30 cellular contexts compared by ENCODE assay signal in the genomic region with DNA sequence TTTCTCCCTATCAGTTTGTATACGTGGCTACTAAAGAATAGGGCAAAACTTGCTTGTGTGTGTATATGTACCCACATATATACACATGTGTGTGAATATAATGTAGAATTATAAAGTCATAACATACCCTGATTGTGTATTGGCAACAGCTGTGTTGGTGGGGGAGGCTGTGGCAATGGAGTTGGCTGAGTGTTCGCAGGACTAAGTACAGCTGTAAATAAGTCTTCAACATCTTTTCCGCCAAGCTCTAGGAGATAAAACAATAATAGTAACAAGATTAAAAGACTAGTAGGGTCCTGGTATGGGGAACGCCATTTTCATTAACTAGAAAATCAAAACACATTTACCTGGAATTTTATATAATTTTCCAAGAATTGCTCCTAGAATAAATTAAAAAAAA.
"Had no signal": no experiment of that assay in that cellular context is flagged by ENCODE, and none has a peak within 500 bp of the region (broad histone marks: within the 10 kb centered on the region; RNA-seq: fewer than 3 reads in every experiment).

No MANE protein-coding gene starts in this region.

- H3K9me3 Mint-ChIP-seq: activated CD4-positive, alpha-beta memory T cell treated with anti-CD3 and anti-CD28 coated beads for 36 hours; activated CD4-positive, alpha-beta T cell treated with anti-CD3 and anti-CD28 coated beads, Interleukin-2, amount 10 ng/mL, durations not matched to agents 24 days and 14 days; activated naive CD4-positive, alpha-beta T cell treated with anti-CD3 and anti-CD28 coated beads for 36 hours; activated naive CD4-positive, alpha-beta T cell treated with anti-CD3 and anti-CD28 coated beads, Interleukin-2, amount 50 U/mL, for 24 hours; activated naive CD8-positive, alpha-beta T cell treated with anti-CD3 and anti-CD28 coated beads for 36 hours; activated naive CD8-positive, alpha-beta T cell treated with anti-CD3 and anti-CD28 coated beads, Interleukin-2, amount 50 U/mL, for 24 hours; activated T-helper 1 cell treated with anti-CD3 and anti-CD28 coated beads, Interleukin-12 subunit alpha, Interleukin-12 subunit beta, Interleukin-2, Interleukin-4 antibody, amounts not matched to agents 30 ng/mL and 10 ng/mL and 1 ng/mL, durations not matched to agents 14 hours and 24 hours and 36 hours; activated T-helper 2 cell treated with anti-CD3 and anti-CD28 coated beads, Interferon-gamma antibody, Interleukin-2, Interleukin-4, amounts not matched to agents 10 μg/mL and 5 μg/mL and 100 μg/mL, durations not matched to agents 14 hours and 24 hours and 36 hours; endodermal cell had no signal

- H3K27me3 Mint-ChIP-seq: activated CD4-positive, alpha-beta memory T cell treated with anti-CD3 and anti-CD28 coated beads for 36 hours; activated CD4-positive, alpha-beta T cell treated with anti-CD3 and anti-CD28 coated beads for 36 hours; activated CD4-positive, alpha-beta T cell treated with anti-CD3 and anti-CD28 coated beads, Interleukin-2, amount 10 ng/mL, durations not matched to agents 24 days and 14 days; activated CD8-positive, alpha-beta memory T cell treated with anti-CD3 and anti-CD28 coated beads, Interleukin-2, amount 10 ng/mL, durations not matched to agents 7 days and 5 days; activated naive CD4-positive, alpha-beta T cell treated with anti-CD3 and anti-CD28 coated beads, Interleukin-2, amount 50 U/mL, for 24 hours; activated naive CD8-positive, alpha-beta T cell treated with anti-CD3 and anti-CD28 coated beads for 36 hours; activated naive CD8-positive, alpha-beta T cell treated with anti-CD3 and anti-CD28 coated beads, Interleukin-2, amount 50 U/mL, for 24 hours had no signal

- H3K27me3 ChIP-seq: adrenal gland, body of pancreas, colonic mucosa had no signal

- H3K9me3 ChIP-seq: adrenal gland, body of pancreas, colonic mucosa had no signal

- H3K4me1 ChIP-seq: adrenal gland, body of pancreas, colonic mucosa had no signal

- ATAC-seq: activated CD4-positive, alpha-beta T cell treated with anti-CD3 and anti-CD28 coated beads for 36 hours; activated CD8-positive, alpha-beta memory T cell treated with anti-CD3 and anti-CD28 coated beads, Interleukin-2, amount 10 ng/mL, durations not matched to agents 7 days and 5 days; activated CD8-positive, alpha-beta T cell treated with anti-CD3 and anti-CD28 coated beads, Interleukin-2, amount 10 ng/mL, durations not matched to agents 7 days and 5 days; activated naive CD8-positive, alpha-beta T cell treated with anti-CD3 and anti-CD28 coated beads, Interleukin-2, amount 50 U/mL, for 24 hours; body of pancreas; esophagus mucosa had no signal

- H3K4me3 ChIP-seq: adrenal gland, body of pancreas, colonic mucosa had no signal

- H3K27ac ChIP-seq: adrenal gland, body of pancreas, colonic mucosa had no signal

- H3K4me3 Mint-ChIP-seq: activated CD4-positive, alpha-beta memory T cell treated with anti-CD3 and anti-CD28 coated beads for 36 hours; activated CD4-positive, alpha-beta T cell treated with anti-CD3 and anti-CD28 coated beads for 36 hours; activated CD4-positive, alpha-beta T cell treated with anti-CD3 and anti-CD28 coated beads, Interleukin-2, amount 10 ng/mL, durations not matched to agents 24 days and 14 days; activated CD8-positive, alpha-beta memory T cell treated with anti-CD3 and anti-CD28 coated beads, Interleukin-2, amount 10 ng/mL, durations not matched to agents 7 days and 5 days; activated CD8-positive, alpha-beta T cell treated with anti-CD3 and anti-CD28 coated beads, Interleukin-2, amount 10 ng/mL, durations not matched to agents 7 days and 5 days; activated naive CD4-positive, alpha-beta T cell treated with anti-CD3 and anti-CD28 coated beads for 36 hours; activated naive CD4-positive, alpha-beta T cell treated with anti-CD3 and anti-CD28 coated beads, Interleukin-2, amount 50 U/mL, for 24 hours; activated naive CD8-positive, alpha-beta T cell treated with anti-CD3 and anti-CD28 coated beads for 36 hours; activated naive CD8-positive, alpha-beta T cell treated with anti-CD3 and anti-CD28 coated beads, Interleukin-2, amount 50 U/mL, for 24 hours; activated T-helper 1 cell treated with anti-CD3 and anti-CD28 coated beads, Interleukin-12 subunit alpha, Interleukin-12 subunit beta, Interleukin-2, Interleukin-4 antibody, amounts not matched to agents 30 ng/mL and 10 ng/mL and 1 ng/mL, durations not matched to agents 14 hours and 24 hours and 36 hours; endodermal cell had no signal

- H3K27ac Mint-ChIP-seq: activated CD4-positive, alpha-beta memory T cell treated with anti-CD3 and anti-CD28 coated beads for 36 hours; activated CD4-positive, alpha-beta T cell treated with anti-CD3 and anti-CD28 coated beads for 36 hours; activated CD4-positive, alpha-beta T cell treated with anti-CD3 and anti-CD28 coated beads, Interleukin-2, amount 10 ng/mL, durations not matched to agents 24 days and 14 days; activated CD8-positive, alpha-beta memory T cell treated with anti-CD3 and anti-CD28 coated beads, Interleukin-2, amount 10 ng/mL, durations not matched to agents 7 days and 5 days; activated CD8-positive, alpha-beta T cell treated with anti-CD3 and anti-CD28 coated beads, Interleukin-2, amount 10 ng/mL, durations not matched to agents 7 days and 5 days; activated naive CD4-positive, alpha-beta T cell treated with anti-CD3 and anti-CD28 coated beads for 36 hours; activated naive CD8-positive, alpha-beta T cell treated with anti-CD3 and anti-CD28 coated beads for 36 hours; activated naive CD8-positive, alpha-beta T cell treated with anti-CD3 and anti-CD28 coated beads, Interleukin-2, amount 50 U/mL, for 24 hours; activated T-helper 1 cell treated with anti-CD3 and anti-CD28 coated beads, Interleukin-12 subunit alpha, Interleukin-12 subunit beta, Interleukin-2, Interleukin-4 antibody, amounts not matched to agents 30 ng/mL and 10 ng/mL and 1 ng/mL, durations not matched to agents 14 hours and 24 hours and 36 hours; activated T-helper 2 cell treated with anti-CD3 and anti-CD28 coated beads, Interferon-gamma antibody, Interleukin-2, Interleukin-4, amounts not matched to agents 10 μg/mL and 5 μg/mL and 100 μg/mL, durations not matched to agents 14 hours and 24 hours and 36 hours; endodermal cell had no signal

- H3K4me1 Mint-ChIP-seq: activated CD4-positive, alpha-beta T cell treated with anti-CD3 and anti-CD28 coated beads, Interleukin-2, amount 10 ng/mL, durations not matched to agents 24 days and 14 days; activated CD8-positive, alpha-beta memory T cell treated with anti-CD3 and anti-CD28 coated beads, Interleukin-2, amount 10 ng/mL, durations not matched to agents 7 days and 5 days; activated naive CD4-positive, alpha-beta T cell treated with anti-CD3 and anti-CD28 coated beads, Interleukin-2, amount 50 U/mL, for 24 hours; activated naive CD8-positive, alpha-beta T cell treated with anti-CD3 and anti-CD28 coated beads, Interleukin-2, amount 50 U/mL, for 24 hours; endodermal cell had no signal

- DNase-seq: activated CD4-positive, alpha-beta memory T cell treated with anti-CD3 and anti-CD28 coated beads for 36 hours; activated CD4-positive, alpha-beta T cell treated with anti-CD3 and anti-CD28 coated beads for 36 hours; activated CD4-positive, alpha-beta T cell treated with anti-CD3 and anti-CD28 coated beads, Interleukin-2, amount 10 ng/mL, durations not matched to agents 24 days and 14 days; activated CD4-positive, CD25-positive, alpha-beta regulatory T cell; activated CD4-positive, CD25-positive, alpha-beta regulatory T cell treated with anti-CD3 and anti-CD28 coated beads, Interleukin-2, amount 50 U/mL, for 72 hours; activated CD8-positive, alpha-beta memory T cell treated with anti-CD3 and anti-CD28 coated beads, Interleukin-2, amount 10 ng/mL, durations not matched to agents 7 days and 5 days; activated CD8-positive, alpha-beta memory T cell treated with anti-CD3 and anti-CD28 coated beads, Interleukin-2, amount 50 U/mL, for 4 hours; activated CD8-positive, alpha-beta T cell treated with anti-CD3 and anti-CD28 coated beads, Interleukin-2, amount 10 ng/mL, durations not matched to agents 7 days and 5 days; activated effector memory CD4-positive, alpha-beta T cell treated with anti-CD3 and anti-CD28 coated beads, Interleukin-2, amount 50 U/mL, for 16 hours; activated naive CD4-positive, alpha-beta T cell treated with anti-CD3 and anti-CD28 coated beads for 36 hours; activated naive CD8-positive, alpha-beta T cell treated with anti-CD3 and anti-CD28 coated beads for 36 hours; activated naive CD8-positive, alpha-beta T cell treated with anti-CD3 and anti-CD28 coated beads, Interleukin-2, amount 50 U/mL, for 24 hours; activated T-cell treated with anti-CD3 and anti-CD28 coated beads, Interleukin-2, amount 50 U/mL, for 1 hour; activated T-cell treated with anti-CD3 and anti-CD28 coated beads, Interleukin-2, amount 50 U/mL, for 48 hours; adrenal gland; amygdala; aorta; body of pancreas; central memory CD4-positive, alpha-beta T cell; cerebellar nuclear complex; colonic mucosa; effector CD8-positive, alpha-beta T cell; endodermal cell; foreskin fibroblast; head of caudate nucleus; T-helper 2 cell had no signal
